ENCODE assay signal across 9 cellular contexts in genomic region chr2:219570194-219570923, GRCh38. TPM values are rescaled to one million over a fixed set of nuclear protein-coding genes. Genes with fewer than 3 reads are reported as not detected.
DNase-seq lines count a peak whose midpoint lies in the region; ATAC-seq, FAIRE-seq and TF ChIP-seq lines count a peak whose summit lies in the region.
"Had no signal": no experiment of that assay in that cellular context is flagged by ENCODE, and none has a peak within 500 bp of the region (broad histone marks: within the 10 kb centered on the region; RNA-seq: fewer than 3 reads in every experiment).

No MANE protein-coding gene starts in this region.

- H3K36me3 ChIP-seq in iPS-15b (ENCODE audit: control insufficient read depth, insufficient read depth, low read length), result peaks cover 11% of the 10 kb centered on the region
- no peaks in the 10 kb centered on the region for H3K36me3 ChIP-seq in small intestine (ENCODE audit: control insufficient read depth in 2 of 2, insufficient read depth in 2 of 2, low read length in 2 of 2)

- TF ChIP-seq CTCF in AG04449 (IDR thresholded peaks at IDR 0.05; ENCODE audit: insufficient read depth, low read length, missing control alignments), result no peak
- TF ChIP-seq CTCF in HFFc6 (IDR thresholded peaks at IDR 0.05), result peak; percentile 44; the same call in 1 of the 2 replicates
- TF ChIP-seq CTCF in astrocyte of the spinal cord (IDR thresholded peaks at IDR 0.05; ENCODE audit: low read depth, low read length), result no peak

- H3K27me3 Mint-ChIP-seq in HFFc6 (ENCODE audit: insufficient read depth), result peaks cover 7% of the 10 kb centered on the region

- H3K9me3 ChIP-seq in iPS-15b (ENCODE audit: control insufficient read depth, insufficient read depth, low read length), result no peaks in the 10 kb centered on the region
- no peaks in the 10 kb centered on the region for H3K9me3 ChIP-seq in small intestine (ENCODE audit: control insufficient read depth, low read depth)

- peak overlapping the region; percentile 76 for H3K4me3 Mint-ChIP-seq in HFFc6

- CTCF ChIA-PET in AG04449 (lab: Yijun Ruan, JAX), result interaction anchor here (1.0 to 4.0 kb wide), 5 partner anchors 9 to 168 kb away, joined by 3 to 46 read pairs (median 8); no protein-coding TSS in a partner anchor

- peaks cover 18% of the 10 kb centered on the region for H3K27me3 ChIP-seq in iPS-15b (ENCODE audit: control insufficient read depth, insufficient read depth, low read length)
- no peaks in the 10 kb centered on the region for H3K27me3 ChIP-seq in small intestine (ENCODE audit: control insufficient read depth in 2 of 2, insufficient read depth in 2 of 2, low read length in 2 of 2)

- H3K9ac ChIP-seq in iPS-15b (ENCODE audit: low read depth, low read length), result peak overlapping the region; percentile 60

- peak overlapping the region; percentile 51; the same call in 1 of the 2 replicates for H3K27ac Mint-ChIP-seq in HFFc6

- in situ Hi-C loops in astrocyte of the spinal cord (cut with HindIII; ENCODE audit: low sequenced_read_pairs), result no loop called here

- no peak for FAIRE-seq in small intestine (lab: Jason Lieb, UNC)

- no peak for ATAC-seq in HG03280 (IDR thresholded peaks at IDR 0.05; ENCODE audit: unreplicated experiment)

- no peaks in the 10 kb centered on the region for H3K9me3 Mint-ChIP-seq in HFFc6

- 15 to 19% (median 17%) methylated on average over 57 to 95 of the region's 95 CpGs for WGBS in small intestine, 3 donors

- POLR2A ChIA-PET in AG04449 (lab: Yijun Ruan, JAX), result interaction anchor here (1.0 to 2.2 kb wide), 8 partner anchors 8 to 118 kb away, joined by 3 to 13 read pairs (median 6); partner anchors contain the start of gene STK11IP

- H3K36me3 Mint-ChIP-seq in HFFc6 (ENCODE audit: low read depth), result peaks cover 18% of the 10 kb centered on the region

- DNase-seq in AG04449 (ENCODE audit: low read depth, low spot score), result no peak
- DNase-seq in HFFc6, result no peak
- peak; percentile 10 for DNase-seq in astrocyte of the spinal cord (ENCODE audit: low read depth, low spot score)
- DNase-seq in small intestine, result no peak
- no peak for DNase-seq in dedifferentiated amniotic fluid mesenchymal stem cell (ENCODE audit: extremely low spot score)
- DNase-seq in activated CD8-positive, alpha-beta memory T cell treated with anti-CD3 and anti-CD28 coated beads for 24 hours, result no peak

- H3K4me1 ChIP-seq in iPS-15b (ENCODE audit: control insufficient read depth, insufficient read depth, low read length) (peaks cover 18% of the 10 kb centered on the region), small intestine (ENCODE audit: control insufficient read depth in 2 of 2, insufficient read depth in 1 of 2, low read depth in 1 of 2, low read length in 1 of 2) (no peaks in the 10 kb centered on the region)

- peaks cover 17% of the 10 kb centered on the region for H3K4me1 Mint-ChIP-seq in HFFc6 (ENCODE audit: low read depth)

- peak overlapping the region in 1 of 2 donors; percentile 57 for H3K27ac ChIP-seq in small intestine (ENCODE audit: low read depth in 1 of 2, low read length in 1 of 2)

- peak overlapping the region; percentile 72 for H3K4me3 ChIP-seq in AG04449 (ENCODE audit: low read depth, low read length)
- H3K4me3 ChIP-seq in astrocyte of the spinal cord (ENCODE audit: low read depth, low read length), result peak overlapping the region; percentile 57
- H3K4me3 ChIP-seq in iPS-15b (ENCODE audit: low read depth, low read length), result peak overlapping the region; percentile 49
- H3K4me3 ChIP-seq in small intestine (ENCODE audit: low read depth in 1 of 2, low read length in 2 of 2), result peak overlapping the region; percentile 38 to 54

RNA-seq across cellular contexts. Expression of gene OBSL1, which starts 1.0 kb away (rescaled TPM):
- 10 to 100 TPM; 60.0 to 85.2 (median 65.8) TPM for total RNA-seq in HFFc6 (2021; fragmentation: NEBNext Ultra II Directional; extraction: Animal tissue kit (Norgen Biotek cat#: 25700))
- polyA plus RNA-seq in small intestine, result 10 to 100 TPM in 2 of 3 donors, 1 to 10 TPM in 1; 4.5 to 16.3 (median 14.6) TPM

RNA-seq across cellular contexts. Expression of gene INHA, which starts 1.8 kb away (rescaled TPM):
- under 1 TPM in 5 of 6 experiments, not detected in 1; 0.14 to 0.45 (median 0.25) TPM for total RNA-seq in HFFc6 (2021; fragmentation: NEBNext Ultra II Directional; extraction: Animal tissue kit (Norgen Biotek cat#: 25700))
- under 1 TPM in 1 of 3 donors, not detected in 2; 0.18 TPM for polyA plus RNA-seq in small intestine
- total RNA-seq: dermis microvascular lymphatic vessel endothelial cell had no signal

RNA-seq across cellular contexts. Expression of gene TMEM198, which starts 26.5 kb away (rescaled TPM):
- 1 to 10 TPM; 2.3 to 2.8 (median 2.7) TPM for total RNA-seq in HFFc6 (2021; fragmentation: NEBNext Ultra II Directional; extraction: Animal tissue kit (Norgen Biotek cat#: 25700))
- polyA plus RNA-seq in small intestine, result 10 to 100 TPM in 1 of 3 donors, 1 to 10 TPM in 2; 1.8 to 23.5 (median 9.6) TPM
- total RNA-seq: dermis microvascular lymphatic vessel endothelial cell had no signal

RNA-seq across cellular contexts. Expression of gene CHPF, which starts 26.8 kb away (rescaled TPM):
- 100 to 1,000 TPM; 116 to 190 (median 139) TPM for total RNA-seq in HFFc6 (2021; fragmentation: NEBNext Ultra II Directional; extraction: Animal tissue kit (Norgen Biotek cat#: 25700))
- 10 to 100 TPM in 2 of 3 donors, 1 to 10 TPM in 1; 8.7 to 51.9 (median 49.0) TPM for polyA plus RNA-seq in small intestine

RNA-seq across cellular contexts. Expression of gene STK11IP, which starts 27.3 kb away (rescaled TPM):
- total RNA-seq in HFFc6 (2021; fragmentation: NEBNext Ultra II Directional; extraction: Animal tissue kit (Norgen Biotek cat#: 25700)), result 10 to 100 TPM; 17.4 to 21.5 (median 18.9) TPM
- 10 to 100 TPM; 20.4 to 38.9 (median 23.9) TPM for polyA plus RNA-seq in small intestine
